ENCODE assay signal across 10 cellular contexts in genomic region chr12:47302111-47302597, GRCh38.
A peak's percentile ranks its signal among the peaks of the same experiment; 100 is the strongest.
DNase-seq lines count a peak whose midpoint lies in the region; ATAC-seq, FAIRE-seq and TF ChIP-seq lines count a peak whose summit lies in the region.
"Had no signal": no experiment of that assay in that cellular context is flagged by ENCODE, and none has a peak within 500 bp of the region (broad histone marks: within the 10 kb centered on the region; RNA-seq: fewer than 3 reads in every experiment).

No MANE protein-coding gene starts in this region.

- peaks cover 11% of the 10 kb centered on the region for H3K4me1 Mint-ChIP-seq in neural crest cell

- H3K27me3 Mint-ChIP-seq in neural crest cell (ENCODE audit: low read depth), result no peaks in the 10 kb centered on the region

- no peak overlapping the region for H3K27ac ChIP-seq in pancreas

- peak; percentile 90 for ATAC-seq in activated CD4-positive, CD25-positive, alpha-beta regulatory T cell treated with anti-CD3 and anti-CD28 coated beads, Interleukin-2, amount 50 U/mL, for 24 hours
- ATAC-seq in GM21825 (IDR thresholded peaks at IDR 0.05; ENCODE audit: unreplicated experiment), result peak; percentile 66
- no peak for ATAC-seq in left lobe of liver
- no peak for ATAC-seq in pancreas

- WGBS in pancreas, 2 donors, result 53 to 57% methylated on average over 6 of the region's 6 CpGs

- no peak overlapping the region for H3K4me3 Mint-ChIP-seq in neural crest cell

- TF ChIP-seq CTCF in neural crest cell (conservative IDR thresholded peaks at IDR 0.05) (no peak), pancreas (IDR thresholded peaks at IDR 0.05) (no peak)

- POLR2A ChIA-PET in HEK293T (lab: Yijun Ruan, JAX), result no interaction called here

- FAIRE-seq in pancreas (lab: Jason Lieb, UNC), result no peak
- FAIRE-seq: H1 had no signal

- no peaks in the 10 kb centered on the region for H3K4me1 ChIP-seq in pancreas

- no peaks in the 10 kb centered on the region for H3K9me3 ChIP-seq in pancreas

- intact Hi-C loops in pancreas (cut with DNase I), result loop anchor here in 2 of 3 donors (10.0 kb wide), 2 partner anchors 217 to 227 kb away; partner anchors contain the start of genes AMIGO2 (in 1 of the 2) and PCED1B (in 1 of the 2)

- H3K27ac Mint-ChIP-seq in neural crest cell (ENCODE audit: unreplicated experiment), result peak overlapping the region; percentile 70

- no peaks in the 10 kb centered on the region for H3K27me3 ChIP-seq in pancreas

- CTCF ChIA-PET in HEK293T (lab: Yijun Ruan, JAX), result interaction anchor here (0.7 kb wide), 1 partner anchor 523 kb away, joined by 3 read pairs; no protein-coding TSS in a partner anchor

- H3K36me3 Mint-ChIP-seq in neural crest cell (ENCODE audit: low read depth), result no peaks in the 10 kb centered on the region

- no peak overlapping the region for H3K4me3 ChIP-seq in pancreas

- H3K36me3 ChIP-seq in pancreas, result no peaks in the 10 kb centered on the region

- no peak for DNase-seq in activated CD4-positive, CD25-positive, alpha-beta regulatory T cell (lab: John Stamatoyannopoulos, UW)
- DNase-seq in NCI-H524 (lab: John Stamatoyannopoulos, UW) (peak; percentile 16 to 75), neural crest cell (ENCODE audit: low read depth, low spot score) (no peak), left lobe of liver (ENCODE audit: low spot score) (no peak), HEK293T (ENCODE audit: extremely low spot score) (no peak), pancreas (no peak)
- DNase-seq: posterior cingulate gyrus had no signal

- H3K9me3 Mint-ChIP-seq in neural crest cell, result peaks cover 3% of the 10 kb centered on the region

TF ChIP-seq in HEK293T, 16 proteins besides CTCF, POLR2A, EP300 and RAD21:
- TF ChIP-seq ZNF384 (IDR thresholded peaks at IDR 0.05) (no peak), BHLHE40 (IDR thresholded peaks at IDR 0.05; ENCODE audit: borderline replicate concordance) (no peak), HDGF (IDR thresholded peaks at IDR 0.05; ENCODE audit: borderline replicate concordance) (no peak), L3MBTL2 (conservative IDR thresholded peaks at IDR 0.05) (no peak), ARNT (IDR thresholded peaks at IDR 0.05) (no peak), SUZ12 (IDR thresholded peaks at IDR 0.05) (no peak), LEF1 (IDR thresholded peaks at IDR 0.05; ENCODE audit: borderline replicate concordance) (no peak), NFRKB (IDR thresholded peaks at IDR 0.05) (no peak), SP1 (IDR thresholded peaks at IDR 0.05) (no peak), PKNOX1 (IDR thresholded peaks at IDR 0.05) (no peak), FOXK2 (IDR thresholded peaks at IDR 0.05) (no peak), FOXA1 (IDR thresholded peaks at IDR 0.05) (no peak), TARDBP (IDR thresholded peaks at IDR 0.05) (no peak)

Comparison
In these comparisons a context has a peak if more than half of its experiments do, and no peak if none do; other contexts are left out.
1. ATAC-seq: peak in activated CD4-positive, CD25-positive, alpha-beta regulatory T cell treated with anti-CD3 and anti-CD28 coated beads, Interleukin-2, amount 50 U/mL, for 24 hours (2 of 2) and GM21825 (single experiment); none in left lobe of liver (single experiment) and pancreas (0 of 4).
2. DNase-seq: peak in NCI-H524 (2 of 2); none in activated CD4-positive, CD25-positive, alpha-beta regulatory T cell (0 of 4), neural crest cell (single experiment), left lobe of liver (single experiment), HEK293T (single experiment) and pancreas (0 of 6).